25 cellular contexts compared by ENCODE assay signal in genomic region chr11:44985721-44986120, GRCh38.
"Had no signal": no experiment of that assay in that cellular context is flagged by ENCODE, and none has a peak within 500 bp of the region (broad histone marks: within the 10 kb centered on the region; RNA-seq: fewer than 3 reads in every experiment).

No MANE protein-coding gene starts in this region.

- H3K4me1 ChIP-seq: testis, tibial nerve, vagina had no signal

- H3K27me3 Mint-ChIP-seq: effector memory CD8-positive, alpha-beta T cell had no signal

- H3K27ac ChIP-seq: epithelial cell of prostate, esophagus muscularis mucosa, gastrocnemius medialis, neutrophil, psoas muscle, right lobe of liver, skin epidermis, testis, tibial nerve, upper lobe of right lung, vagina had no signal

- H3K4me3 Mint-ChIP-seq: dendritic cell treated with granulocyte-macrophage colony-stimulating factor and Interleukin-4, amounts not matched to agents 40 ng/mL and 50 ng/mL, for 4 days; effector memory CD8-positive, alpha-beta T cell; immature natural killer cell; naive B cell; nephron progenitor cell had no signal

- ATAC-seq: effector memory CD8-positive, alpha-beta T cell; gastrocnemius medialis; left cardiac atrium; left ventricle myocardium superior; psoas muscle; right lobe of liver; stimulated activated naive CD8-positive, alpha-beta T cell treated with anti-CD3 and anti-CD28 coated beads, Interleukin-15, Interleukin-2, amounts not matched to agents 100 U/mL and 50 U/mL, for 24 hours; upper lobe of right lung had no signal

- H3K36me3 Mint-ChIP-seq: immature natural killer cell, naive B cell had no signal

- H3K27me3 ChIP-seq: esophagus muscularis mucosa, gastrocnemius medialis, neutrophil, right lobe of liver, testis, tibial nerve, upper lobe of right lung, vagina had no signal

- DNase-seq: effector memory CD8-positive, alpha-beta T cell; gastrocnemius medialis; immature natural killer cell; kidney; left cardiac atrium; left ventricle myocardium superior; mesenchymal stem cell; naive B cell; nephron progenitor cell; psoas muscle; retina; right lobe of liver; stimulated activated CD4-positive, alpha-beta T cell treated with anti-CD3 and anti-CD28 coated beads, Interleukin-12 subunit alpha, Interleukin-12 subunit beta, amount 100 ng/mL, for 4 hours; stimulated activated naive CD8-positive, alpha-beta T cell treated with anti-CD3 and anti-CD28 coated beads, Interleukin-15, Interleukin-2, amounts not matched to agents 100 U/mL and 50 U/mL, for 24 hours; testis; upper lobe of right lung had no signal

- H3K36me3 ChIP-seq: esophagus muscularis mucosa, gastrocnemius medialis, neutrophil, right lobe of liver, tibial nerve, upper lobe of right lung, vagina had no signal

- H3K9me3 ChIP-seq: esophagus muscularis mucosa, gastrocnemius medialis, neutrophil, psoas muscle, right lobe of liver, testis, tibial nerve, upper lobe of right lung, vagina had no signal

- FAIRE-seq: colon, kidney had no signal

- H3K9me3 Mint-ChIP-seq: dendritic cell treated with granulocyte-macrophage colony-stimulating factor and Interleukin-4, amounts not matched to agents 40 ng/mL and 50 ng/mL, for 4 days; effector memory CD8-positive, alpha-beta T cell; immature natural killer cell; naive B cell had no signal

- H3K27ac Mint-ChIP-seq: dendritic cell treated with granulocyte-macrophage colony-stimulating factor and Interleukin-4, amounts not matched to agents 40 ng/mL and 50 ng/mL, for 4 days; effector memory CD8-positive, alpha-beta T cell; immature natural killer cell; nephron progenitor cell had no signal

- H3K4me3 ChIP-seq: esophagus muscularis mucosa, gastrocnemius medialis, lung, psoas muscle, right lobe of liver, skin epidermis, testis, tibial nerve, upper lobe of right lung, vagina had no signal
